ENCODE assay signal across 24 cellular contexts in the genomic region with DNA sequence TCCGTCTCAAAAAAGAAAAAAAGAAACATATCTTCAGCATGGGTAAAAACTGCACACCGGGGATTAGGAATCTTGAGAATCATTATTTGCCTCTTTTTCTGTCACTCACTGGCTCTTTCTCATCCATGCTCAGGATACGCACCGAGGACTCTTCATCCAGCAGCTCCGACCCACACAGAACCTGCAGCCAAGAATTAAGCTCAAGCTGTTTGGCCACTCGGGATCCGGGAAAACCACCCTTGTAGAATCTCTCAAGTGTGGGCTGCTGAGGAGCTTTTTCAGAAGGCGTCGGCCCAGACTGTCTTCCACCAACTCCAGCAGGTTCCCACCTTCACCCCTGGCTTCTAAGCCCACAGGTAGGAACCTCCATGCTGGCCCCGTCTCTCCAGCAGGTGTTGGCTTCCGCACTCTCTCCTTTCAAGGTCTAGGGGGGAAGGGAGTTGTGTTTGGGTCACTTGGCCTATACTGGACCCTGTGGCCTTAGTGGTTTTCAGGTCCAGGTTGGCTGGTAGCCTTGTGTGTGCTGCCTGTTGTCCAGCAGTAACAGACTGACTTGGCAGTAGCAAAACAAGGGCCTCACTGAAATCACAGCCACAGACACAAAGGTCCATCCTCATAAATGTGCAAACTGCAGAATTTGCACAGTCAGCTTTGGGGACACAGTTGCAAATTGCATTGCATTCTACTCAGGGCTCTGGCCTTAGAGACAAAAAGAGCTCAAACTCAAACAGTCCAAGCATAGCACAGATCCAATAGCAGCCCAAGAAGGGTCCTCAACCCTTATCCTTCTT.
"Had no signal": no experiment of that assay in that cellular context is flagged by ENCODE, and none has a peak within 500 bp of the region (broad histone marks: within the 10 kb centered on the region; RNA-seq: fewer than 3 reads in every experiment).

No MANE protein-coding gene starts in this region.

- H3K9ac ChIP-seq: parathyroid adenoma had no signal

- H3K79me2 ChIP-seq: parathyroid adenoma had no signal

- H3K4me3 ChIP-seq: sigmoid colon, smooth muscle cell, testis had no signal

- H3K9me3 ChIP-seq: sigmoid colon, testis had no signal

- H3K4me2 ChIP-seq: smooth muscle cell had no signal

- H3K4me1 ChIP-seq: parathyroid adenoma had no signal

- H2AFZ ChIP-seq: parathyroid adenoma had no signal

- ATAC-seq: activated CD4-positive, alpha-beta T cell treated with anti-CD3 and anti-CD28 coated beads for 36 hours; activated T-cell treated with anti-CD3 and anti-CD28 coated beads, Interleukin-2, amount 50 U/mL, for 72 hours; left ventricle myocardium superior; stimulated activated memory B cell treated with anti-CD40 and anti-IgM and Interleukin-4, amounts not matched to agents 10 μg/mL and 1 μg/mL and 100 μg/mL, for 72 hours had no signal

- H3K27ac ChIP-seq: parathyroid adenoma, sigmoid colon, testis had no signal

- H3K27me3 ChIP-seq: sigmoid colon, testis had no signal

- DNase-seq: activated B cell treated with CpG ODN at 0.5 μM for 24 hours; activated CD4-positive, alpha-beta T cell treated with anti-CD3 and anti-CD28 coated beads for 36 hours; activated CD4-positive, alpha-beta T cell treated with anti-CD3 and anti-CD28 coated beads, Interleukin-2, amount 50 U/mL, for 4 hours; activated effector memory CD4-positive, alpha-beta T cell treated with Interleukin-2 at 50 U/mL for 16 hours; activated naive CD4-positive, alpha-beta T cell treated with anti-CD3 and anti-CD28 coated beads for 36 hours; activated naive CD8-positive, alpha-beta T cell treated with anti-CD3 and anti-CD28 coated beads, Interleukin-2, amount 10 ng/mL, durations not matched to agents 7 days and 5 days; activated T-cell treated with anti-CD3 and anti-CD28 coated beads, Interleukin-2, amount 50 U/mL, for 72 hours; amniotic stem cell; cerebellar nuclear complex; cortex of kidney; foreskin melanocyte; hippocampal formation; left ventricle myocardium superior; mesenchymal stem cell; naive B cell; nucleus accumbens; sigmoid colon; stimulated activated CD4-positive, alpha-beta T cell treated with anti-CD3 and anti-CD28 coated beads, Interleukin-15, amount 100 ng/mL, for 24 hours; T-helper 1 cell; testis; trophoblast cell had no signal
